29 cellular contexts compared by ENCODE assay signal in genomic region chr5:72208324-72208723, GRCh38.
"Had no signal": no experiment of that assay in that cellular context is flagged by ENCODE, and none has a peak within 500 bp of the region (broad histone marks: within the 10 kb centered on the region; RNA-seq: fewer than 3 reads in every experiment).

No MANE protein-coding gene starts in this region.

- FAIRE-seq: bronchial epithelial cell, pancreas had no signal

- H3K4me3 Mint-ChIP-seq: activated B cell treated with CpG ODN at 0.5 μM for 24 hours; activated CD8-positive, alpha-beta T cell treated with anti-CD3 and anti-CD28 coated beads for 36 hours; activated naive CD8-positive, alpha-beta T cell; stimulated activated effector memory CD8-positive, alpha-beta T cell treated with anti-CD3 and anti-CD28 coated beads, Interleukin-12 subunit alpha, Interleukin-12 subunit beta, amount 100 ng/mL, for 72 hours; T-helper 2 cell treated with Interferon-gamma antibody and Interleukin-4, amounts not matched to agents 5 μg/mL and 100 μg/mL, for 36 hours had no signal

- H3K36me3 Mint-ChIP-seq: stimulated activated effector memory CD8-positive, alpha-beta T cell treated with anti-CD3 and anti-CD28 coated beads, Interleukin-12 subunit alpha, Interleukin-12 subunit beta, amount 100 ng/mL, for 72 hours had no signal

- H3K9me3 Mint-ChIP-seq: activated B cell treated with CpG ODN at 0.5 μM for 24 hours; activated CD8-positive, alpha-beta T cell treated with anti-CD3 and anti-CD28 coated beads for 36 hours; stimulated activated effector memory CD8-positive, alpha-beta T cell treated with anti-CD3 and anti-CD28 coated beads, Interleukin-12 subunit alpha, Interleukin-12 subunit beta, amount 100 ng/mL, for 72 hours; T-helper 2 cell treated with Interferon-gamma antibody and Interleukin-4, amounts not matched to agents 5 μg/mL and 100 μg/mL, for 36 hours had no signal

- H3K4me2 ChIP-seq: hepatocyte had no signal

- H3K4me3 ChIP-seq: colonic mucosa, gastrocnemius medialis, hepatocyte, left ventricle myocardium inferior, lung, mucosa of descending colon, pancreas, prostate gland, skin epidermis, stomach, tibial artery, upper lobe of right lung had no signal

- H3K4me1 ChIP-seq: colonic mucosa had no signal

- ATAC-seq: activated CD8-positive, alpha-beta T cell treated with anti-CD3 and anti-CD28 coated beads for 36 hours; gastrocnemius medialis; mucosa of descending colon; sciatic nerve; stimulated activated effector memory CD8-positive, alpha-beta T cell treated with anti-CD3 and anti-CD28 coated beads, Interleukin-12 subunit alpha, Interleukin-12 subunit beta, amount 100 ng/mL, for 72 hours; upper lobe of right lung had no signal

- H3K79me2 ChIP-seq: hepatocyte had no signal

- DNase-seq: activated B cell treated with CpG ODN at 0.5 μM for 24 hours; activated CD4-positive, alpha-beta T cell treated with anti-CD3 and anti-CD28 coated beads, Interleukin-2, amount 50 U/mL, for 1 hour; activated CD8-positive, alpha-beta T cell treated with anti-CD3 and anti-CD28 coated beads for 36 hours; activated naive CD4-positive, alpha-beta T cell; activated T-cell treated with anti-CD3 and anti-CD28 coated beads, Interleukin-2, amount 50 U/mL, for 48 hours; colonic mucosa; effector CD8-positive, alpha-beta T cell; erythroblast; gastrocnemius medialis; islet precursor cell; left ventricle myocardium inferior; mucosa of descending colon; nucleus accumbens; pancreas; retina; stimulated activated CD4-positive, alpha-beta T cell treated with anti-CD3 and anti-CD28 coated beads, Interleukin-4, amount 100 ng/mL, for 24 hours; stomach; T-helper 1 cell; tibial artery; upper lobe of right lung had no signal

- H3K9me3 ChIP-seq: colonic mucosa, gastrocnemius medialis, left ventricle myocardium inferior, mucosa of descending colon, pancreas, prostate gland, stomach, tibial artery, upper lobe of right lung had no signal

- H3K36me3 ChIP-seq: colonic mucosa, gastrocnemius medialis, pancreas, prostate gland, upper lobe of right lung had no signal

- H3K27ac Mint-ChIP-seq: activated B cell treated with CpG ODN at 0.5 μM for 24 hours; activated CD8-positive, alpha-beta T cell treated with anti-CD3 and anti-CD28 coated beads for 36 hours; activated naive CD8-positive, alpha-beta T cell; stimulated activated effector memory CD8-positive, alpha-beta T cell treated with anti-CD3 and anti-CD28 coated beads, Interleukin-12 subunit alpha, Interleukin-12 subunit beta, amount 100 ng/mL, for 72 hours; T-helper 2 cell treated with Interferon-gamma antibody and Interleukin-4, amounts not matched to agents 5 μg/mL and 100 μg/mL, for 36 hours had no signal

- H3K27me3 ChIP-seq: colonic mucosa, gastrocnemius medialis, hepatocyte, pancreas, stomach, tibial artery, upper lobe of right lung had no signal

- H3K27ac ChIP-seq: colonic mucosa, gastrocnemius medialis, hepatocyte, left ventricle myocardium inferior, pancreas, prostate gland, skin epidermis, stomach, upper lobe of right lung had no signal

- H3K27me3 Mint-ChIP-seq: activated B cell treated with CpG ODN at 0.5 μM for 24 hours; activated CD8-positive, alpha-beta T cell treated with anti-CD3 and anti-CD28 coated beads for 36 hours; activated naive CD8-positive, alpha-beta T cell had no signal

- H2AFZ ChIP-seq: hepatocyte had no signal

- H3K4me1 Mint-ChIP-seq: activated B cell treated with CpG ODN at 0.5 μM for 24 hours; stimulated activated effector memory CD8-positive, alpha-beta T cell treated with anti-CD3 and anti-CD28 coated beads, Interleukin-12 subunit alpha, Interleukin-12 subunit beta, amount 100 ng/mL, for 72 hours had no signal
